1 cellular context compared by ENCODE assay signal in genomic region chr11:13837286-13837685, GRCh38.
TF ChIP-seq lines count a peak whose summit lies in the region.

No MANE protein-coding gene starts in this region.

TF ChIP-seq in SK-N-SH, 30 proteins besides CTCF, POLR2A, EP300 and RAD21 (continued from another document):
- TF ChIP-seq, protein P1, sequence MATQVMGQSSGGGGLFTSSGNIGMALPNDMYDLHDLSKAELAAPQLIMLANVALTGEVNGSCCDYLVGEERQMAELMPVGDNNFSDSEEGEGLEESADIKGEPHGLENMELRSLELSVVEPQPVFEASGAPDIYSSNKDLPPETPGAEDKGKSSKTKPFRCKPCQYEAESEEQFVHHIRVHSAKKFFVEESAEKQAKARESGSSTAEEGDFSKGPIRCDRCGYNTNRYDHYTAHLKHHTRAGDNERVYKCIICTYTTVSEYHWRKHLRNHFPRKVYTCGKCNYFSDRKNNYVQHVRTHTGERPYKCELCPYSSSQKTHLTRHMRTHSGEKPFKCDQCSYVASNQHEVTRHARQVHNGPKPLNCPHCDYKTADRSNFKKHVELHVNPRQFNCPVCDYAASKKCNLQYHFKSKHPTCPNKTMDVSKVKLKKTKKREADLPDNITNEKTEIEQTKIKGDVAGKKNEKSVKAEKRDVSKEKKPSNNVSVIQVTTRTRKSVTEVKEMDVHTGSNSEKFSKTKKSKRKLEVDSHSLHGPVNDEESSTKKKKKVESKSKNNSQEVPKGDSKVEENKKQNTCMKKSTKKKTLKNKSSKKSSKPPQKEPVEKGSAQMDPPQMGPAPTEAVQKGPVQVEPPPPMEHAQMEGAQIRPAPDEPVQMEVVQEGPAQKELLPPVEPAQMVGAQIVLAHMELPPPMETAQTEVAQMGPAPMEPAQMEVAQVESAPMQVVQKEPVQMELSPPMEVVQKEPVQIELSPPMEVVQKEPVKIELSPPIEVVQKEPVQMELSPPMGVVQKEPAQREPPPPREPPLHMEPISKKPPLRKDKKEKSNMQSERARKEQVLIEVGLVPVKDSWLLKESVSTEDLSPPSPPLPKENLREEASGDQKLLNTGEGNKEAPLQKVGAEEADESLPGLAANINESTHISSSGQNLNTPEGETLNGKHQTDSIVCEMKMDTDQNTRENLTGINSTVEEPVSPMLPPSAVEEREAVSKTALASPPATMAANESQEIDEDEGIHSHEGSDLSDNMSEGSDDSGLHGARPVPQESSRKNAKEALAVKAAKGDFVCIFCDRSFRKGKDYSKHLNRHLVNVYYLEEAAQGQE (IDR thresholded peaks at IDR 0.05; ENCODE audit: low read depth, low read length): no peak
- TF ChIP-seq JUND (IDR thresholded peaks at IDR 0.05) (no peak), USF1 (IDR thresholded peaks at IDR 0.05; ENCODE audit: borderline replicate concordance, low read depth) (no peak), FOXJ3 (CRISPR knock-in tag; IDR thresholded peaks at IDR 0.05) (no peak), TEAD4 (IDR thresholded peaks at IDR 0.05; ENCODE audit: borderline replicate concordance, insufficient read depth) (no peak), GATA2 (CRISPR knock-in tag; IDR thresholded peaks at IDR 0.05) (no peak), TAF1 (IDR thresholded peaks at IDR 0.05; ENCODE audit: borderline replicate concordance, low read depth, low read length) (no peak)
TF ChIP-seq in SK-N-SH: peak in this region for 0.
